8 cellular contexts compared by ENCODE assay signal in genomic region chr17:2406903-2407790, GRCh38.
DNase-seq lines count a peak whose midpoint lies in the region; ATAC-seq and TF ChIP-seq lines count a peak whose summit lies in the region.

No MANE protein-coding gene starts in this region.

- H3K4me1 Mint-ChIP-seq in stimulated activated naive CD8-positive, alpha-beta T cell treated with anti-CD3 and anti-CD28 coated beads, Interleukin-15, amount 100 ng/mL, for 72 hours: peaks cover 34% of the 10 kb centered on the region

- peaks cover 55% of the 10 kb centered on the region for H3K4me1 ChIP-seq in mucosa of stomach (ENCODE audit: control insufficient read depth, insufficient read depth, low read length)

- peak; percentile 45 for ATAC-seq in stimulated activated naive CD8-positive, alpha-beta T cell treated with anti-CD3 and anti-CD28 coated beads, Interleukin-15, Interleukin-2, amounts not matched to agents 100 U/mL and 50 U/mL, for 24 hours
- no peak for ATAC-seq in stimulated activated naive CD8-positive, alpha-beta T cell treated with anti-CD3 and anti-CD28 coated beads, Interleukin-15, amount 100 ng/mL, for 72 hours

- TF ChIP-seq CTCF in coronary artery (IDR thresholded peaks at IDR 0.05): no peak

- H3K4me3 Mint-ChIP-seq in stimulated activated naive CD8-positive, alpha-beta T cell treated with anti-CD3 and anti-CD28 coated beads, Interleukin-15, amount 100 ng/mL, for 72 hours: no peak overlapping the region

- peak; percentile 39 for DNase-seq in stimulated activated naive CD8-positive, alpha-beta T cell treated with anti-CD3 and anti-CD28 coated beads, Interleukin-15, Interleukin-2, amounts not matched to agents 100 U/mL and 50 U/mL, for 24 hours
- DNase-seq in stimulated activated naive CD8-positive, alpha-beta T cell treated with anti-CD3 and anti-CD28 coated beads, Interleukin-15, amount 100 ng/mL, for 72 hours: no peak
- DNase-seq in coronary artery (ENCODE audit: low spot score) (peak; percentile 94), medulla oblongata (ENCODE audit: extremely low spot score) (no peak), NCI-H1048 (lab: John Stamatoyannopoulos, UW) (no peak), NCI-H1092 (lab: John Stamatoyannopoulos, UW) (no peak), UCSD-AML1 (lab: John Stamatoyannopoulos, UW; ENCODE audit: unreplicated experiment) (no peak)

- H3K4me3 ChIP-seq in coronary artery: peak overlapping the region; percentile 35
- no peak overlapping the region for H3K4me3 ChIP-seq in mucosa of stomach (ENCODE audit: low read length)

- no peaks in the 10 kb centered on the region for H3K9me3 ChIP-seq in mucosa of stomach (ENCODE audit: control insufficient read depth, low read length)

- no peaks in the 10 kb centered on the region for H3K36me3 ChIP-seq in mucosa of stomach (ENCODE audit: control insufficient read depth, insufficient read depth, low read length)

- no peaks in the 10 kb centered on the region for H3K27me3 Mint-ChIP-seq in stimulated activated naive CD8-positive, alpha-beta T cell treated with anti-CD3 and anti-CD28 coated beads, Interleukin-15, amount 100 ng/mL, for 72 hours

- H3K9me3 Mint-ChIP-seq in stimulated activated naive CD8-positive, alpha-beta T cell treated with anti-CD3 and anti-CD28 coated beads, Interleukin-15, amount 100 ng/mL, for 72 hours: no peaks in the 10 kb centered on the region

- peak overlapping the region in 1 of 2 donors; percentile 4 for H3K27ac Mint-ChIP-seq in stimulated activated naive CD8-positive, alpha-beta T cell treated with anti-CD3 and anti-CD28 coated beads, Interleukin-15, amount 100 ng/mL, for 72 hours

- peak overlapping the region; percentile 88 to 89 for H3K27ac ChIP-seq in coronary artery

- H3K27me3 ChIP-seq in mucosa of stomach (ENCODE audit: control insufficient read depth, insufficient read depth, low read length): no peaks in the 10 kb centered on the region

- H3K9ac ChIP-seq in mucosa of stomach (ENCODE audit: low read length): peak overlapping the region; percentile 79

Comparison
In these comparisons a context has a peak if more than half of its experiments do, and no peak if none do; other contexts are left out.
1. DNase-seq: peak in stimulated activated naive CD8-positive, alpha-beta T cell treated with anti-CD3 and anti-CD28 coated beads, Interleukin-15, Interleukin-2, amounts not matched to agents 100 U/mL and 50 U/mL, for 24 hours (single experiment) and coronary artery (single experiment); none in stimulated activated naive CD8-positive, alpha-beta T cell treated with anti-CD3 and anti-CD28 coated beads, Interleukin-15, amount 100 ng/mL, for 72 hours (0 of 2), medulla oblongata (single experiment), NCI-H1048 (single experiment), NCI-H1092 (single experiment) and UCSD-AML1 (single experiment).